8 cellular contexts compared by ENCODE assay signal in the genomic region with DNA sequence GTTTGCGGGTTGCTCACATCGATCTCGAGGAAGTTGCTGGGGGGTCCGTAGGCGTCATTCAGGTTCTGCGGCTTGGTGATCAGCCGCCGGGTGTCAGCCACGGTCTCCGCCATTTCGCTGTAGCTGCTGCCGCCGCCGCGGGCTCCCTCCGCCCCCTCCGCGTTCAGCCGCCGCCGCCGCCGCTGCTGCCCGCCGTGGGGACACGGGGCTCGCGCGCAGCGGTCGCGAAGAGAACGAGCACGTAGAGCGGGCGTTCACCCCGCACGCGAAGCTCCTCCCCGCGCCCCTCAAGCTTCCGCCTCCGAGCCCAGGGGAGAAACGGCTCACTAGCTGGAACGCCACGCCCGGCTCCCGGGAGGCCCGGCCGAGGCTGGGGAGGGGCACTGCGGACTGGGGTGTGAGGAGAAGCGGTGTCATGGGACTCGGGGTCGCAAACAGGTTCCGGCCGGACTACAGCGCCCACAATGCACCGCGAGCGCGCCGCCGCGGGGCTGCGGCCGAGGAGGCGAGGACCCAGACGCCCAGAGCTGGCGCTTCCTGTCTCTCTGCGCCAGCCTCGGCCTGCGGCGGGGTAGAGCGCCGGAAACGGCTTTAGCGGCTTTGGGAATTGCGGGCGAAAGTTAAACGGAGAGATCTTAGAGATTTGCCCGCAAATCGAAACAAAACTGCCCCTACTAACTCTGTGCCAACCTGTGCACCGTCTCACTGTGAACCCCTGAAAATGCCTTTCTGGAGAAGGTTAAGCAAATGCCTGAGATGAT. TPM values are rescaled to one million over a fixed set of nuclear protein-coding genes. Genes with fewer than 3 reads are reported as not detected.
DNase-seq lines count a peak whose midpoint lies in the region; ATAC-seq, FAIRE-seq and TF ChIP-seq lines count a peak whose summit lies in the region.

A gene (minus strand): TSS at position 232 of the 761 bp plus-strand sequence. CDS start 119 bp downstream, at position 113.

- H3K27me3 ChIP-seq in pancreas (no peaks in the 10 kb centered on the region), tibial artery (no peaks in the 10 kb centered on the region)

- H3K36me3 ChIP-seq in pancreas (no peaks in the 10 kb centered on the region), tibial artery (no peaks in the 10 kb centered on the region)

- H3K4me3 Mint-ChIP-seq in activated naive CD8-positive, alpha-beta T cell treated with anti-CD3 and anti-CD28 coated beads, Interleukin-2, amount 50 U/mL, for 24 hours = peak within 1 kb of the TSS; percentile 90

- intact Hi-C loops in Right ventricle myocardium inferior (cut with DNase I) = loop anchor here (1.0 kb wide), 1 partner anchor 33 kb away; no protein-coding TSS in a partner anchor
- intact Hi-C loops in pancreas (cut with DNase I) = no loop called here
- intact Hi-C loops in tibial artery (cut with DNase I; ENCODE audit: low total_unique reads) = loop anchor here (2.0 to 5.0 kb wide), 2 partner anchors 34 to 189 kb away; a partner anchor contains a TSS

- H3K27ac Mint-ChIP-seq in activated naive CD8-positive, alpha-beta T cell treated with anti-CD3 and anti-CD28 coated beads, Interleukin-2, amount 50 U/mL, for 24 hours = peak within 1 kb of the TSS; percentile 96

- ATAC-seq in HG02678 (IDR thresholded peaks at IDR 0.05; ENCODE audit: unreplicated experiment) (peak; percentile 90), Right ventricle myocardium inferior (peak; percentile 98), pancreas (peak; percentile 94 to 97 (median 96))
- peak; percentile 95 for ATAC-seq in activated naive CD8-positive, alpha-beta T cell treated with anti-CD3 and anti-CD28 coated beads, Interleukin-2, amount 50 U/mL, for 24 hours

- H3K27me3 Mint-ChIP-seq in activated naive CD8-positive, alpha-beta T cell treated with anti-CD3 and anti-CD28 coated beads, Interleukin-2, amount 50 U/mL, for 24 hours = no peaks in the 10 kb centered on the region

- H3K9me3 Mint-ChIP-seq in activated naive CD8-positive, alpha-beta T cell treated with anti-CD3 and anti-CD28 coated beads, Interleukin-2, amount 50 U/mL, for 24 hours = no peaks in the 10 kb centered on the region

- peaks cover 4% of the 10 kb centered on the region for H3K36me3 Mint-ChIP-seq in activated naive CD8-positive, alpha-beta T cell treated with anti-CD3 and anti-CD28 coated beads, Interleukin-2, amount 50 U/mL, for 24 hours (ENCODE audit: low read depth)

- FAIRE-seq in pancreas (lab: Jason Lieb, UNC) = no peak

- H3K4me1 ChIP-seq in pancreas = peaks cover 0 to 18% (median 9%) of the 10 kb centered on the region in 3 donors
- peaks cover 0 to 39% (median 17%) of the 10 kb centered on the region in 4 donors for H3K4me1 ChIP-seq in tibial artery

- H3K9me3 ChIP-seq in pancreas (no peaks in the 10 kb centered on the region), tibial artery (no peaks in the 10 kb centered on the region)

- peaks cover 33% of the 10 kb centered on the region for H3K4me1 Mint-ChIP-seq in activated naive CD8-positive, alpha-beta T cell treated with anti-CD3 and anti-CD28 coated beads, Interleukin-2, amount 50 U/mL, for 24 hours

- WGBS in pancreas, 2 donors = 0 to 1% methylated on average over 66 to 83 of the region's 83 CpGs

- DNase-seq in NCI-H128 (lab: John Stamatoyannopoulos, UW; ENCODE audit: unreplicated experiment) = peak; percentile 95
- peak; percentile 93 for DNase-seq in SW480 (ENCODE audit: low spot score)
- peak; percentile 92 for DNase-seq in activated naive CD8-positive, alpha-beta T cell treated with anti-CD3 and anti-CD28 coated beads, Interleukin-2, amount 50 U/mL, for 24 hours
- peak; percentile 96 for DNase-seq in Right ventricle myocardium inferior (ENCODE audit: missing footprints)
- DNase-seq in pancreas = peak; percentile 93 to 95 (median 94)
- peak; percentile 96 to 98 for DNase-seq in tibial artery

- H3K27ac ChIP-seq in pancreas (peak within 1 kb of the TSS; percentile 87 to 100 (median 96)), tibial artery (peak within 1 kb of the TSS; percentile 94 to 97)

- H3K4me3 ChIP-seq in pancreas (peak within 1 kb of the TSS; percentile 80 to 99 (median 86)), tibial artery (peak within 1 kb of the TSS; percentile 69 to 95)

- TF ChIP-seq CTCF in GM12873 (IDR thresholded peaks at IDR 0.05; ENCODE audit: insufficient read depth, low read depth, low read length, missing control alignments) = peak; percentile 4
- TF ChIP-seq CTCF in pancreas (IDR thresholded peaks at IDR 0.05) = no peak
- no peak for TF ChIP-seq CTCF in tibial artery (IDR thresholded peaks at IDR 0.05)

RNA-seq across cellular contexts. Expression of the gene that starts here (rescaled TPM):
- total RNA-seq in Right ventricle myocardium inferior (274 TPM), pancreas (10 to 100 TPM; 30.0 to 75.8 (median 47.5) TPM)
- polyA plus RNA-seq in pancreas = 10 to 100 TPM; 59.7 to 88.9 TPM

Comparison
In these comparisons a context has a peak if more than half of its experiments do, and no peak if none do; other contexts are left out.
1. Peak in every context shown above with its lines: DNase-seq, ATAC-seq, H3K4me3 ChIP-seq and H3K27ac ChIP-seq.
2. intact Hi-C loops: an anchor here in Right ventricle myocardium inferior (1.0 kb wide) and tibial artery (2.0 to 5.0 kb wide); none called in pancreas.